ENCODE assay signal across 9 cellular contexts in genomic region chr20:38447931-38448675, GRCh38. TPM values are rescaled to one million over a fixed set of nuclear protein-coding genes. Genes with fewer than 3 reads are reported as not detected.
DNase-seq lines count a peak whose midpoint lies in the region; ATAC-seq lines count a peak whose summit lies in the region.
"Had no signal": no experiment of that assay in that cellular context is flagged by ENCODE, and none has a peak within 500 bp of the region (broad histone marks: within the 10 kb centered on the region; RNA-seq: fewer than 3 reads in every experiment).

No MANE protein-coding gene starts in this region.

- H3K4me1 Mint-ChIP-seq in activated CD8-positive, alpha-beta T cell treated with anti-CD3 and anti-CD28 coated beads, Interleukin-2, amount 10 ng/mL, durations not matched to agents 7 days and 5 days (ENCODE audit: low read depth), result peaks cover 26% of the 10 kb centered on the region
- H3K4me1 Mint-ChIP-seq in naive thymus-derived CD8-positive, alpha-beta T cell, result peaks cover 24 to 32% (median 27%) of the 10 kb centered on the region in 4 donors

- no peaks in the 10 kb centered on the region for H3K9me3 ChIP-seq in HUES64 (ENCODE audit: insufficient read depth, low read depth, low read length)
- H3K9me3 ChIP-seq: upper lobe of right lung had no signal

- peak overlapping the region; percentile 78 for H3K4me3 Mint-ChIP-seq in activated CD8-positive, alpha-beta T cell treated with anti-CD3 and anti-CD28 coated beads, Interleukin-2, amount 10 ng/mL, durations not matched to agents 7 days and 5 days
- peak overlapping the region; percentile 77 to 94 (median 86) for H3K4me3 Mint-ChIP-seq in naive thymus-derived CD8-positive, alpha-beta T cell

- no peak for ATAC-seq in activated CD8-positive, alpha-beta T cell treated with anti-CD3 and anti-CD28 coated beads, Interleukin-2, amount 10 ng/mL, durations not matched to agents 7 days and 5 days
- ATAC-seq in naive thymus-derived CD8-positive, alpha-beta T cell, result no peak
- no peak for ATAC-seq in GM18858 (IDR thresholded peaks at IDR 0.05; ENCODE audit: unreplicated experiment)
- ATAC-seq: upper lobe of right lung had no signal

- H3K9me3 Mint-ChIP-seq in activated CD8-positive, alpha-beta T cell treated with anti-CD3 and anti-CD28 coated beads, Interleukin-2, amount 10 ng/mL, durations not matched to agents 7 days and 5 days (ENCODE audit: insufficient read depth), result no peaks in the 10 kb centered on the region
- no peaks in the 10 kb centered on the region for H3K9me3 Mint-ChIP-seq in naive thymus-derived CD8-positive, alpha-beta T cell

- peaks cover 9% of the 10 kb centered on the region for H3K4me1 ChIP-seq in HUES64 (ENCODE audit: insufficient read depth, low read length)

- peaks cover 30% of the 10 kb centered on the region for H3K36me3 ChIP-seq in HUES64 (ENCODE audit: insufficient read depth, low read length)

- CTCF ChIA-PET in activated CD8-positive, alpha-beta T cell treated with anti-CD3 and anti-CD28 coated beads, Interleukin-2, amount 10 ng/mL, durations not matched to agents 7 days and 5 days (lab: Charles Lee), result interaction anchor here (3.6 to 4.1 kb wide), 2 partner anchors 15 to 25 kb away, joined by 39 to 121 read pairs; partner anchors contain the start of genes RALGAPB and SNHG17

- no peaks in the 10 kb centered on the region for H3K27me3 Mint-ChIP-seq in activated CD8-positive, alpha-beta T cell treated with anti-CD3 and anti-CD28 coated beads, Interleukin-2, amount 10 ng/mL, durations not matched to agents 7 days and 5 days (ENCODE audit: low read depth)
- no peaks in the 10 kb centered on the region for H3K27me3 Mint-ChIP-seq in naive thymus-derived CD8-positive, alpha-beta T cell

- no peaks in the 10 kb centered on the region for H3K27me3 ChIP-seq in HUES64 (ENCODE audit: insufficient read depth, low read length)
- H3K27me3 ChIP-seq: upper lobe of right lung had no signal

- H3K36me3 Mint-ChIP-seq in activated CD8-positive, alpha-beta T cell treated with anti-CD3 and anti-CD28 coated beads, Interleukin-2, amount 10 ng/mL, durations not matched to agents 7 days and 5 days (ENCODE audit: low read depth), result peaks cover 18% of the 10 kb centered on the region
- peaks cover 6 to 36% (median 16%) of the 10 kb centered on the region in 3 donors for H3K36me3 Mint-ChIP-seq in naive thymus-derived CD8-positive, alpha-beta T cell

- whole genome bisulfite sequencing in HUES64, result 92% methylated on average over 9 of the region's 10 CpGs

- H3K4me3 ChIP-seq in GM08714 (ENCODE audit: low read length) (peak overlapping the region; percentile 73; the same call in 1 of the 2 replicates), HUES64 (ENCODE audit: low read length) (peak overlapping the region; percentile 97; the same call in 1 of the 2 replicates)

- POLR2A ChIA-PET in activated CD8-positive, alpha-beta T cell treated with anti-CD3 and anti-CD28 coated beads, Interleukin-2, amount 10 ng/mL, durations not matched to agents 7 days and 5 days (lab: Charles Lee), result interaction anchor here (0.6 to 5.6 kb wide), 5 partner anchors 14 to 1848 kb away, joined by 3 to 143 read pairs (median 5); partner anchors contain the start of genes RALGAPB and SNHG17
- POLR2A ChIA-PET in naive thymus-derived CD8-positive, alpha-beta T cell (lab: Charles Lee), result interaction anchor here (0.5 to 6.8 kb wide), 3 partner anchors 10 to 24 kb away, joined by 6 to 122 read pairs (median 65); partner anchors contain the start of genes RALGAPB and SNHG17

- H3K9ac ChIP-seq in HUES64 (ENCODE audit: low read depth, low read length), result no peak overlapping the region

- H3K27ac ChIP-seq in HUES64 (ENCODE audit: low read depth, low read length), result no peak overlapping the region

- no peak for DNase-seq in activated CD8-positive, alpha-beta T cell treated with anti-CD3 and anti-CD28 coated beads, Interleukin-2, amount 10 ng/mL, durations not matched to agents 7 days and 5 days
- DNase-seq in naive thymus-derived CD8-positive, alpha-beta T cell, result no peak
- DNase-seq in NCI-H2107 treated with DMSO at 0.1 percent for 48 hours (lab: John Stamatoyannopoulos, UW; ENCODE audit: unreplicated experiment) (no peak), T1000 (lab: John Stamatoyannopoulos, UW) (no peak), NCI-H1694 (lab: John Stamatoyannopoulos, UW) (no peak)
- DNase-seq: upper lobe of right lung had no signal

- peak overlapping the region; percentile 88 for H3K27ac Mint-ChIP-seq in activated CD8-positive, alpha-beta T cell treated with anti-CD3 and anti-CD28 coated beads, Interleukin-2, amount 10 ng/mL, durations not matched to agents 7 days and 5 days
- peak overlapping the region; percentile 7 to 95 (median 89) for H3K27ac Mint-ChIP-seq in naive thymus-derived CD8-positive, alpha-beta T cell

RNA-seq across cellular contexts. Expression of gene SNHG17, which starts 13.0 kb away (rescaled TPM):
- polyA plus RNA-seq in HUES64 (2013, experiment 1 of 2), result 107 TPM
- polyA plus RNA-seq in HUES64 (2013, experiment 2 of 2), result 105 TPM
- 10 to 100 TPM; 69.6 to 77.8 TPM for total RNA-seq in activated CD8-positive, alpha-beta T cell treated with anti-CD3 and anti-CD28 coated beads, Interleukin-2, amount 10 ng/mL, durations not matched to agents 7 days and 5 days
- 10 to 100 TPM; 75.3 to 78.2 TPM for total RNA-seq in naive thymus-derived CD8-positive, alpha-beta T cell
- 100 to 1,000 TPM in 1 of 3 donors, 10 to 100 TPM in 2; 33.8 to 127 (median 57.0) TPM for polyA plus RNA-seq in naive thymus-derived CD8-positive, alpha-beta T cell

RNA-seq across cellular contexts. Expression of gene RALGAPB, which starts 24.5 kb away (rescaled TPM):
- polyA plus RNA-seq in HUES64 (2013, experiment 1 of 2), result 19.0 TPM
- polyA plus RNA-seq in HUES64 (2013, experiment 2 of 2), result 18.3 TPM
- 10 to 100 TPM; 29.5 to 29.6 TPM for total RNA-seq in activated CD8-positive, alpha-beta T cell treated with anti-CD3 and anti-CD28 coated beads, Interleukin-2, amount 10 ng/mL, durations not matched to agents 7 days and 5 days
- 10 to 100 TPM; 49.7 to 56.2 TPM for total RNA-seq in naive thymus-derived CD8-positive, alpha-beta T cell
- 10 to 100 TPM in 1 of 3 donors, 1 to 10 TPM in 2; 8.8 to 13.8 (median 9.3) TPM for polyA plus RNA-seq in naive thymus-derived CD8-positive, alpha-beta T cell
